8 cellular contexts compared by ENCODE assay signal in genomic region chr13:97367427-97367826, GRCh38.
DNase-seq lines count a peak whose midpoint lies in the region; ATAC-seq and TF ChIP-seq lines count a peak whose summit lies in the region.

No MANE protein-coding gene starts in this region.

- ATAC-seq in HG02852 (IDR thresholded peaks at IDR 0.05; ENCODE audit: unreplicated experiment): peak; percentile 19
- peak in 1 of 2 donors; percentile 48 for ATAC-seq in natural killer cell treated with Interleukin-12 subunit alpha and Interleukin-12 subunit beta and Interleukin-15 and Interleukin-18, amount 100 ng/mL, for 72 hours
- no peak for ATAC-seq in HG03460 (IDR thresholded peaks at IDR 0.05; ENCODE audit: unreplicated experiment)
- ATAC-seq in GM21381 (IDR thresholded peaks at IDR 0.05; ENCODE audit: unreplicated experiment): no peak

- intact Hi-C loops in dorsolateral prefrontal cortex (cut with DNase I): loop anchor here (5.0 to 10.0 kb wide), 2 partner anchors 65 to 437 kb away; partner anchors contain the start of gene RAP2A (in 1 of the 2)

- no peaks in the 10 kb centered on the region for H3K36me3 Mint-ChIP-seq in natural killer cell treated with Interleukin-12 subunit alpha and Interleukin-12 subunit beta and Interleukin-15 and Interleukin-18, amount 100 ng/mL, for 72 hours

- peaks cover 20 to 27% of the 10 kb centered on the region in 2 donors for H3K4me1 Mint-ChIP-seq in natural killer cell treated with Interleukin-12 subunit alpha and Interleukin-12 subunit beta and Interleukin-15 and Interleukin-18, amount 100 ng/mL, for 72 hours (ENCODE audit: low read depth in 2 of 2)

- H3K27ac ChIP-seq in dorsolateral prefrontal cortex: peak overlapping the region in 58 of 59 donors; percentile 9 to 89 (median 77)

- DNase-seq in AG08395 (ENCODE audit: low spot score): peak; percentile 86
- DNase-seq in dorsolateral prefrontal cortex: peak in 4 of 10 donors; percentile 39 to 69 (median 49)
- no peak for DNase-seq in natural killer cell treated with Interleukin-12 subunit alpha and Interleukin-12 subunit beta and Interleukin-15 and Interleukin-18, amount 100 ng/mL, for 72 hours (ENCODE audit: low spot score)
- DNase-seq in activated naive CD4-positive, alpha-beta T cell treated with Interleukin-2 at 50 U/mL for 16 hours: no peak
- DNase-seq in KBM-7: no peak

- H3K27me3 Mint-ChIP-seq in natural killer cell treated with Interleukin-12 subunit alpha and Interleukin-12 subunit beta and Interleukin-15 and Interleukin-18, amount 100 ng/mL, for 72 hours: no peaks in the 10 kb centered on the region

- H3K27ac Mint-ChIP-seq in natural killer cell treated with Interleukin-12 subunit alpha and Interleukin-12 subunit beta and Interleukin-15 and Interleukin-18, amount 100 ng/mL, for 72 hours: peak overlapping the region; percentile 45 to 84

- H3K27me3 ChIP-seq in dorsolateral prefrontal cortex: no peaks in the 10 kb centered on the region

- H3K4me3 Mint-ChIP-seq in natural killer cell treated with Interleukin-12 subunit alpha and Interleukin-12 subunit beta and Interleukin-15 and Interleukin-18, amount 100 ng/mL, for 72 hours: no peak overlapping the region

- H3K9me3 Mint-ChIP-seq in natural killer cell treated with Interleukin-12 subunit alpha and Interleukin-12 subunit beta and Interleukin-15 and Interleukin-18, amount 100 ng/mL, for 72 hours: no peaks in the 10 kb centered on the region

- in situ Hi-C loops in KBM-7 (cut with MboI; ENCODE audit: low pct_unique_long_range_greater_than_20kb, low sequenced_read_pairs): no loop called here

- peak overlapping the region in 16 of 59 donors; percentile 1 to 38 (median 12) for H3K4me3 ChIP-seq in dorsolateral prefrontal cortex

- TF ChIP-seq CTCF in dorsolateral prefrontal cortex (IDR thresholded peaks at IDR 0.05 in 54 of 56, conservative IDR thresholded peaks at IDR 0.05 in 2 of 56; ENCODE audit: low read depth in 1 of 56, partially characterized antibody in 56 of 56): no peak
